20 cellular contexts compared by ENCODE assay signal in genomic region chr20:24736131-24736843, GRCh38.
"Had no signal": no experiment of that assay in that cellular context is flagged by ENCODE, and none has a peak within 500 bp of the region (broad histone marks: within the 10 kb centered on the region; RNA-seq: fewer than 3 reads in every experiment).

No MANE protein-coding gene starts in this region.

- H3K9me3 ChIP-seq: gastrocnemius medialis, heart left ventricle, left ventricle myocardium inferior, tibial nerve had no signal

- DNase-seq: activated CD4-positive, alpha-beta memory T cell treated with anti-CD3 and anti-CD28 coated beads, Interleukin-2, amount 10 ng/mL, durations not matched to agents 7 days and 5 days; activated CD4-positive, alpha-beta T cell treated with anti-CD3 and anti-CD28 coated beads for 4 hours; activated naive CD4-positive, alpha-beta T cell treated with anti-CD3 and anti-CD28 coated beads, Interleukin-2, amount 10 ng/mL, durations not matched to agents 7 days and 5 days; activated naive CD8-positive, alpha-beta T cell treated with anti-CD3 and anti-CD28 coated beads, Interleukin-2, amount 50 U/mL, for 24 hours; activated T-cell treated with anti-CD3 and anti-CD28 coated beads, Interleukin-2, amount 50 U/mL, for 4 hours; aorta; dermis blood vessel endothelial cell; effector memory CD4-positive, alpha-beta T cell; gastrocnemius medialis; heart left ventricle; kidney glomerular epithelial cell; left ventricle myocardium inferior; mammary epithelial cell; occipital lobe; retina; stimulated activated CD4-positive, alpha-beta T cell treated with anti-CD3 and anti-CD28 coated beads, Interleukin-2, amount 100 ng/mL, for 24 hours; stimulated activated naive CD4-positive, alpha-beta T cell treated with Interleukin-2 at 50 U/mL for 16 hours; substantia nigra; T-cell had no signal

- H3K4me3 ChIP-seq: gastrocnemius medialis, heart left ventricle, left ventricle myocardium inferior, tibial nerve had no signal

- H3K36me3 ChIP-seq: gastrocnemius medialis, heart left ventricle, left ventricle myocardium inferior, tibial nerve had no signal

- H3K27ac ChIP-seq: gastrocnemius medialis, heart left ventricle, left ventricle myocardium inferior, tibial nerve had no signal

- H3K4me1 ChIP-seq: gastrocnemius medialis, left ventricle myocardium inferior had no signal

- H3K27me3 ChIP-seq: gastrocnemius medialis, heart left ventricle, tibial nerve had no signal

- ATAC-seq: activated naive CD8-positive, alpha-beta T cell treated with anti-CD3 and anti-CD28 coated beads, Interleukin-2, amount 50 U/mL, for 24 hours; activated T-cell treated with anti-CD3 and anti-CD28 coated beads, Interleukin-2, amount 50 U/mL, for 4 hours; gastrocnemius medialis; heart left ventricle; T-cell had no signal
